Comparison of ENCODE assay signal across 2 cellular contexts in the genomic region with DNA sequence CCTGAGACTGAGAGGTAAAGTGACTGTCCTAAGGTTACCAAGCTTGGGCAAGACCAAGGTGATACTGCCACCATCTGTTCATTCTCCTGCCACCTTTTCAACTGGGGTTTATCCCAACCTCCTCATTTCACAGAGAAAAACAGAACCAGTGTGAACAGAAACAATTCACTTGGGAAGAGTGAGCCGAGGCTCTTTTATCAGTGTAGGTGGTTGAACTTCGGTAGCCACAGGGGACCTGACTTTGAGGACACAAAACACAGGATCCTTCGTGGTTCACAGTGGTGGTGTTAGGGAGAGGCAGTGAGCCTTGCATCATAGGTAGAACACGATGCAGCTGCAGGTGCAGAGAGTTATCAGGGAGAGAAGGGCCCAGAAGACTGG.
TF ChIP-seq lines count a peak whose summit lies in the region.

No MANE protein-coding gene starts in this region.

TF ChIP-seq in WTC11, 78 proteins besides CTCF, POLR2A, EP300 and RAD21 (continued from another document):
- TF ChIP-seq, protein P1, sequence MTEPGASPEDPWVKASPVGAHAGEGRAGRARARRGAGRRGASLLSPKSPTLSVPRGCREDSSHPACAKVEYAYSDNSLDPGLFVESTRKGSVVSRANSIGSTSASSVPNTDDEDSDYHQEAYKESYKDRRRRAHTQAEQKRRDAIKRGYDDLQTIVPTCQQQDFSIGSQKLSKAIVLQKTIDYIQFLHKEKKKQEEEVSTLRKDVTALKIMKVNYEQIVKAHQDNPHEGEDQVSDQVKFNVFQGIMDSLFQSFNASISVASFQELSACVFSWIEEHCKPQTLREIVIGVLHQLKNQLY (CRISPR knock-in tag; IDR thresholded peaks at IDR 0.05): no peak
- TF ChIP-seq ZNF263 (CRISPR knock-in tag; IDR thresholded peaks at IDR 0.05; ENCODE audit: low read depth) (no peak), MXD4 (CRISPR knock-in tag; IDR thresholded peaks at IDR 0.05; ENCODE audit: borderline replicate concordance) (no peak), GRHL2 (CRISPR knock-in tag; IDR thresholded peaks at IDR 0.05; ENCODE audit: insufficient replicate concordance, severe bottlenecking) (no peak), ELF4 (CRISPR knock-in tag; IDR thresholded peaks at IDR 0.05; ENCODE audit: low read depth) (no peak), ZNF138 (CRISPR knock-in tag; conservative IDR thresholded peaks at IDR 0.05) (no peak), ZNF671 (CRISPR knock-in tag; IDR thresholded peaks at IDR 0.05) (no peak), OVOL2 (CRISPR knock-in tag; IDR thresholded peaks at IDR 0.05; ENCODE audit: borderline replicate concordance) (no peak), SOX15 (CRISPR knock-in tag; IDR thresholded peaks at IDR 0.05) (no peak), FOXP1 (CRISPR knock-in tag; IDR thresholded peaks at IDR 0.05; ENCODE audit: borderline replicate concordance) (no peak), FOXK1 (CRISPR knock-in tag; IDR thresholded peaks at IDR 0.05) (no peak), IRF2 (CRISPR knock-in tag; IDR thresholded peaks at IDR 0.05; ENCODE audit: borderline replicate concordance, low read depth) (no peak), USF1 (CRISPR knock-in tag; IDR thresholded peaks at IDR 0.05) (no peak)
- TF ChIP-seq, protein P2, sequence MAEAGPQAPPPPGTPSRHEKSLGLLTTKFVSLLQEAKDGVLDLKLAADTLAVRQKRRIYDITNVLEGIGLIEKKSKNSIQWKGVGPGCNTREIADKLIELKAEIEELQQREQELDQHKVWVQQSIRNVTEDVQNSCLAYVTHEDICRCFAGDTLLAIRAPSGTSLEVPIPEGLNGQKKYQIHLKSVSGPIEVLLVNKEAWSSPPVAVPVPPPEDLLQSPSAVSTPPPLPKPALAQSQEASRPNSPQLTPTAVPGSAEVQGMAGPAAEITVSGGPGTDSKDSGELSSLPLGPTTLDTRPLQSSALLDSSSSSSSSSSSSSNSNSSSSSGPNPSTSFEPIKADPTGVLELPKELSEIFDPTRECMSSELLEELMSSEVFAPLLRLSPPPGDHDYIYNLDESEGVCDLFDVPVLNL (CRISPR knock-in tag; IDR thresholded peaks at IDR 0.05; ENCODE audit: borderline replicate concordance, low read depth): no peak
- TF ChIP-seq, protein P3, sequence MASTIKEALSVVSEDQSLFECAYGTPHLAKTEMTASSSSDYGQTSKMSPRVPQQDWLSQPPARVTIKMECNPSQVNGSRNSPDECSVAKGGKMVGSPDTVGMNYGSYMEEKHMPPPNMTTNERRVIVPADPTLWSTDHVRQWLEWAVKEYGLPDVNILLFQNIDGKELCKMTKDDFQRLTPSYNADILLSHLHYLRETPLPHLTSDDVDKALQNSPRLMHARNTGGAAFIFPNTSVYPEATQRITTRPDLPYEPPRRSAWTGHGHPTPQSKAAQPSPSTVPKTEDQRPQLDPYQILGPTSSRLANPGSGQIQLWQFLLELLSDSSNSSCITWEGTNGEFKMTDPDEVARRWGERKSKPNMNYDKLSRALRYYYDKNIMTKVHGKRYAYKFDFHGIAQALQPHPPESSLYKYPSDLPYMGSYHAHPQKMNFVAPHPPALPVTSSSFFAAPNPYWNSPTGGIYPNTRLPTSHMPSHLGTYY (CRISPR knock-in tag; IDR thresholded peaks at IDR 0.05): no peak
- TF ChIP-seq, protein P4, sequence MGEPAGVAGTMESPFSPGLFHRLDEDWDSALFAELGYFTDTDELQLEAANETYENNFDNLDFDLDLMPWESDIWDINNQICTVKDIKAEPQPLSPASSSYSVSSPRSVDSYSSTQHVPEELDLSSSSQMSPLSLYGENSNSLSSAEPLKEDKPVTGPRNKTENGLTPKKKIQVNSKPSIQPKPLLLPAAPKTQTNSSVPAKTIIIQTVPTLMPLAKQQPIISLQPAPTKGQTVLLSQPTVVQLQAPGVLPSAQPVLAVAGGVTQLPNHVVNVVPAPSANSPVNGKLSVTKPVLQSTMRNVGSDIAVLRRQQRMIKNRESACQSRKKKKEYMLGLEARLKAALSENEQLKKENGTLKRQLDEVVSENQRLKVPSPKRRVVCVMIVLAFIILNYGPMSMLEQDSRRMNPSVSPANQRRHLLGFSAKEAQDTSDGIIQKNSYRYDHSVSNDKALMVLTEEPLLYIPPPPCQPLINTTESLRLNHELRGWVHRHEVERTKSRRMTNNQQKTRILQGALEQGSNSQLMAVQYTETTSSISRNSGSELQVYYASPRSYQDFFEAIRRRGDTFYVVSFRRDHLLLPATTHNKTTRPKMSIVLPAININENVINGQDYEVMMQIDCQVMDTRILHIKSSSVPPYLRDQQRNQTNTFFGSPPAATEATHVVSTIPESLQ (CRISPR knock-in tag; IDR thresholded peaks at IDR 0.05): no peak

TF ChIP-seq in liver, 16 proteins besides CTCF, POLR2A, EP300 and RAD21 (continued from another document):
- TF ChIP-seq, protein P5, sequence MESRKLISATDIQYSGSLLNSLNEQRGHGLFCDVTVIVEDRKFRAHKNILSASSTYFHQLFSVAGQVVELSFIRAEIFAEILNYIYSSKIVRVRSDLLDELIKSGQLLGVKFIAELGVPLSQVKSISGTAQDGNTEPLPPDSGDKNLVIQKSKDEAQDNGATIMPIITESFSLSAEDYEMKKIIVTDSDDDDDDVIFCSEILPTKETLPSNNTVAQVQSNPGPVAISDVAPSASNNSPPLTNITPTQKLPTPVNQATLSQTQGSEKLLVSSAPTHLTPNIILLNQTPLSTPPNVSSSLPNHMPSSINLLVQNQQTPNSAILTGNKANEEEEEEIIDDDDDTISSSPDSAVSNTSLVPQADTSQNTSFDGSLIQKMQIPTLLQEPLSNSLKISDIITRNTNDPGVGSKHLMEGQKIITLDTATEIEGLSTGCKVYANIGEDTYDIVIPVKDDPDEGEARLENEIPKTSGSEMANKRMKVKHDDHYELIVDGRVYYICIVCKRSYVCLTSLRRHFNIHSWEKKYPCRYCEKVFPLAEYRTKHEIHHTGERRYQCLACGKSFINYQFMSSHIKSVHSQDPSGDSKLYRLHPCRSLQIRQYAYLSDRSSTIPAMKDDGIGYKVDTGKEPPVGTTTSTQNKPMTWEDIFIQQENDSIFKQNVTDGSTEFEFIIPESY (IDR thresholded peaks at IDR 0.05): no peak
- no peak for TF ChIP-seq FOXA2 (IDR thresholded peaks at IDR 0.05)
- TF ChIP-seq GABPA (IDR thresholded peaks at IDR 0.05 in 1 of 2, conservative IDR thresholded peaks at IDR 0.05 in 1 of 2): no peak
- TF ChIP-seq, protein P6, sequence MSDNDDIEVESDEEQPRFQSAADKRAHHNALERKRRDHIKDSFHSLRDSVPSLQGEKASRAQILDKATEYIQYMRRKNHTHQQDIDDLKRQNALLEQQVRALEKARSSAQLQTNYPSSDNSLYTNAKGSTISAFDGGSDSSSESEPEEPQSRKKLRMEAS (IDR thresholded peaks at IDR 0.05): no peak
- no peak for TF ChIP-seq TAF1 (conservative IDR thresholded peaks at IDR 0.05)
- no peak for TF ChIP-seq RXRA (IDR thresholded peaks at IDR 0.05)
